ENCODE assay signal across 10 cellular contexts in the genomic region with DNA sequence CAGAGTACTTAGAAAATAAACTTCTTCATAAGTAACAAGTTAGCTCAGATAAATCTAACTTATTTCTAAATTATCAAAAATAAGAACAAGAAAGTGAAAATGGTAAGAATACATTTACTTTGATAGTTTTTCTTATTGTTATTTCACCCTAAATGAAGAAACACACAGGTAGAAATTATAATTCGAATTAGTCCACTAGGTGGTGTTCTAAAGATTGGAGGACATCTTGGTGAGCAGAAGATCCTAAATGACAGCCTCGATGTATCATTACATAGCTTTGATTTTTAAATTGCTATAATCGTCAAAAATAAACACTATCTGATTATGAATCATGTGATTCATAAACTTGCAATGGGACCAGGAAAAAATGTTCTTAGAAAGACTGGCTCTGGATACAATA.
A peak's percentile ranks its signal among the peaks of the same experiment; 100 is the strongest.
DNase-seq lines count a peak whose midpoint lies in the region; ATAC-seq, FAIRE-seq and TF ChIP-seq lines count a peak whose summit lies in the region.
"Had no signal": no experiment of that assay in that cellular context is flagged by ENCODE, and none has a peak within 500 bp of the region (broad histone marks: within the 10 kb centered on the region; RNA-seq: fewer than 3 reads in every experiment).

No MANE protein-coding gene starts in this region.

- H3K4me1 Mint-ChIP-seq in activated T-helper 1 cell treated with anti-CD3 and anti-CD28 coated beads, Interleukin-12 subunit alpha, Interleukin-12 subunit beta, Interleukin-2, Interleukin-4 antibody, amounts not matched to agents 30 ng/mL and 10 ng/mL and 1 ng/mL, durations not matched to agents 14 hours and 24 hours and 36 hours (ENCODE audit: low read depth), result no peaks in the 10 kb centered on the region
- H3K4me1 Mint-ChIP-seq: central memory CD8-positive, alpha-beta T cell had no signal

- H3K9me3 ChIP-seq in esophagus squamous epithelium, result no peaks in the 10 kb centered on the region
- H3K9me3 ChIP-seq: SJCRH30 had no signal

- H3K27ac ChIP-seq in foreskin keratinocyte (no peak overlapping the region), esophagus squamous epithelium (no peak overlapping the region)
- H3K27ac ChIP-seq: SJCRH30 had no signal

- peaks cover 4% of the 10 kb centered on the region for H3K4me1 ChIP-seq in foreskin keratinocyte
- H3K4me1 ChIP-seq in esophagus squamous epithelium, result no peaks in the 10 kb centered on the region
- H3K4me1 ChIP-seq: SJCRH30 had no signal

- DNase-seq in AG09309 (ENCODE audit: low read depth), result no peak
- no peak for DNase-seq in GM19239 (ENCODE audit: insufficient read length, low spot score)
- peak; percentile 61 for DNase-seq in NAMALWA (ENCODE audit: low spot score)
- peak in 1 of 2 donors; percentile 18 for DNase-seq in foreskin keratinocyte
- no peak for DNase-seq in activated T-helper 1 cell treated with anti-CD3 and anti-CD28 coated beads, Interleukin-12 subunit alpha, Interleukin-12 subunit beta, Interleukin-2, Interleukin-4 antibody, amounts not matched to agents 30 ng/mL and 10 ng/mL and 1 ng/mL, durations not matched to agents 14 hours and 24 hours and 36 hours (ENCODE audit: low spot score)
- no peak for DNase-seq in esophagus squamous epithelium (lab: John Stamatoyannopoulos, UW)
- DNase-seq in NCI-H226, result no peak
- no peak for DNase-seq in cerebellar nuclear complex (lab: John Stamatoyannopoulos, UW)

- peak; percentile 79 for FAIRE-seq in GM19239 (lab: Jason Lieb, UNC)

- TF ChIP-seq POLR2A in esophagus squamous epithelium (IDR thresholded peaks at IDR 0.05), result no peak

- no peaks in the 10 kb centered on the region for H3K36me3 ChIP-seq in esophagus squamous epithelium
- H3K36me3 ChIP-seq: SJCRH30 had no signal

- H3K27me3 ChIP-seq in foreskin keratinocyte, result no peaks in the 10 kb centered on the region
- H3K27me3 ChIP-seq in esophagus squamous epithelium, result no peaks in the 10 kb centered on the region
- H3K27me3 ChIP-seq: SJCRH30 had no signal

- no peak overlapping the region for H3K4me3 Mint-ChIP-seq in activated T-helper 1 cell treated with anti-CD3 and anti-CD28 coated beads, Interleukin-12 subunit alpha, Interleukin-12 subunit beta, Interleukin-2, Interleukin-4 antibody, amounts not matched to agents 30 ng/mL and 10 ng/mL and 1 ng/mL, durations not matched to agents 14 hours and 24 hours and 36 hours
- H3K4me3 Mint-ChIP-seq: central memory CD8-positive, alpha-beta T cell had no signal

- H3K4me3 ChIP-seq in AG09309 (ENCODE audit: control insufficient read depth, low read depth, low read length) (no peak overlapping the region), esophagus squamous epithelium (no peak overlapping the region)
- H3K4me3 ChIP-seq: SJCRH30 had no signal

- 27 to 30% methylated on average over 3 of the region's 3 CpGs for WGBS in esophagus squamous epithelium, 2 donors

- no peaks in the 10 kb centered on the region for H3K9me3 Mint-ChIP-seq in activated T-helper 1 cell treated with anti-CD3 and anti-CD28 coated beads, Interleukin-12 subunit alpha, Interleukin-12 subunit beta, Interleukin-2, Interleukin-4 antibody, amounts not matched to agents 30 ng/mL and 10 ng/mL and 1 ng/mL, durations not matched to agents 14 hours and 24 hours and 36 hours
- H3K9me3 Mint-ChIP-seq: central memory CD8-positive, alpha-beta T cell had no signal

- no peaks in the 10 kb centered on the region for H3K27me3 Mint-ChIP-seq in activated T-helper 1 cell treated with anti-CD3 and anti-CD28 coated beads, Interleukin-12 subunit alpha, Interleukin-12 subunit beta, Interleukin-2, Interleukin-4 antibody, amounts not matched to agents 30 ng/mL and 10 ng/mL and 1 ng/mL, durations not matched to agents 14 hours and 24 hours and 36 hours (ENCODE audit: insufficient read depth)
- H3K27me3 Mint-ChIP-seq: central memory CD8-positive, alpha-beta T cell had no signal

- ATAC-seq in foreskin keratinocyte, result peak; percentile 51

- no peak overlapping the region for H3K27ac Mint-ChIP-seq in activated T-helper 1 cell treated with anti-CD3 and anti-CD28 coated beads, Interleukin-12 subunit alpha, Interleukin-12 subunit beta, Interleukin-2, Interleukin-4 antibody, amounts not matched to agents 30 ng/mL and 10 ng/mL and 1 ng/mL, durations not matched to agents 14 hours and 24 hours and 36 hours

- TF ChIP-seq CTCF in AG09309 (IDR thresholded peaks at IDR 0.05; ENCODE audit: control insufficient read depth, insufficient read depth, low read depth, low read length, missing control alignments) (peak; percentile 29), foreskin keratinocyte (conservative IDR thresholded peaks at IDR 0.05) (peak; percentile 57), esophagus squamous epithelium (IDR thresholded peaks at IDR 0.05) (peak in 3 of 6 experiments; percentile 29 to 42 (median 32))

- intact Hi-C loops in activated T-helper 1 cell treated with anti-CD3 and anti-CD28 coated beads, Interleukin-12 subunit alpha, Interleukin-12 subunit beta, Interleukin-2, Interleukin-4 antibody, amounts not matched to agents 30 ng/mL and 10 ng/mL and 1 ng/mL, durations not matched to agents 14 hours and 24 hours and 36 hours (cut with micrococcal nuclease), result no loop called here
- intact Hi-C loops in esophagus squamous epithelium (cut with DNase I), result no loop called here

- H3K36me3 Mint-ChIP-seq in activated T-helper 1 cell treated with anti-CD3 and anti-CD28 coated beads, Interleukin-12 subunit alpha, Interleukin-12 subunit beta, Interleukin-2, Interleukin-4 antibody, amounts not matched to agents 30 ng/mL and 10 ng/mL and 1 ng/mL, durations not matched to agents 14 hours and 24 hours and 36 hours (ENCODE audit: low read depth), result no peaks in the 10 kb centered on the region
